In genomic region chr3:193882091-193882490, GRCh38 we compare ENCODE assay signal across 30 cellular contexts.
"Had no signal": no experiment of that assay in that cellular context is flagged by ENCODE, and none has a peak within 500 bp of the region (broad histone marks: within the 10 kb centered on the region; RNA-seq: fewer than 3 reads in every experiment).

No MANE protein-coding gene starts in this region.

- H3K36me3 Mint-ChIP-seq: activated naive CD8-positive, alpha-beta T cell treated with anti-CD3 and anti-CD28 coated beads for 36 hours had no signal

- H3K4me3 ChIP-seq: K562, SJCRH30, SK-N-MC had no signal

- H3K9me3 ChIP-seq: SJCRH30 had no signal

- H3K27me3 ChIP-seq: SJCRH30 had no signal

- ATAC-seq: activated CD8-positive, alpha-beta T cell treated with anti-CD3 and anti-CD28 coated beads for 36 hours; activated T-cell treated with anti-CD3 and anti-CD28 coated beads, Interleukin-2, amount 50 U/mL, for 72 hours; activated T-helper 17 cell treated with anti-CD3 and anti-CD28 coated beads, Interleukin-2, amount 50 U/mL, for 72 hours; K562 had no signal

- H3K9me3 Mint-ChIP-seq: activated CD4-positive, alpha-beta T cell treated with anti-CD3 and anti-CD28 coated beads, Interleukin-2, amount 10 ng/mL, durations not matched to agents 24 days and 14 days; activated CD8-positive, alpha-beta T cell treated with anti-CD3 and anti-CD28 coated beads for 36 hours; activated T-cell treated with anti-CD3 and anti-CD28 coated beads, Interleukin-2, amount 50 U/mL, for 72 hours; activated T-helper 17 cell treated with anti-CD3 and anti-CD28 coated beads, Interleukin-2, amount 50 U/mL, for 72 hours had no signal

- H3K36me3 ChIP-seq: brain microvascular endothelial cell, SJCRH30 had no signal

- H3K27me3 Mint-ChIP-seq: activated CD8-positive, alpha-beta T cell treated with anti-CD3 and anti-CD28 coated beads for 36 hours; activated naive CD8-positive, alpha-beta T cell treated with anti-CD3 and anti-CD28 coated beads for 36 hours had no signal

- H3K27ac Mint-ChIP-seq: activated CD4-positive, alpha-beta T cell treated with anti-CD3 and anti-CD28 coated beads, Interleukin-2, amount 10 ng/mL, durations not matched to agents 24 days and 14 days; activated CD8-positive, alpha-beta T cell treated with anti-CD3 and anti-CD28 coated beads for 36 hours; activated naive CD8-positive, alpha-beta T cell treated with anti-CD3 and anti-CD28 coated beads for 36 hours; activated T-cell treated with anti-CD3 and anti-CD28 coated beads, Interleukin-2, amount 50 U/mL, for 72 hours; activated T-helper 17 cell treated with anti-CD3 and anti-CD28 coated beads, Interleukin-2, amount 50 U/mL, for 72 hours had no signal

- H3K4me1 Mint-ChIP-seq: activated CD4-positive, alpha-beta T cell treated with anti-CD3 and anti-CD28 coated beads, Interleukin-2, amount 10 ng/mL, durations not matched to agents 24 days and 14 days; activated T-helper 17 cell treated with anti-CD3 and anti-CD28 coated beads, Interleukin-2, amount 50 U/mL, for 72 hours had no signal

- H3K4me3 Mint-ChIP-seq: activated CD4-positive, alpha-beta T cell treated with anti-CD3 and anti-CD28 coated beads, Interleukin-2, amount 10 ng/mL, durations not matched to agents 24 days and 14 days; activated CD8-positive, alpha-beta T cell treated with anti-CD3 and anti-CD28 coated beads for 36 hours; activated naive CD8-positive, alpha-beta T cell treated with anti-CD3 and anti-CD28 coated beads for 36 hours; activated T-cell treated with anti-CD3 and anti-CD28 coated beads, Interleukin-2, amount 50 U/mL, for 72 hours; activated T-helper 17 cell treated with anti-CD3 and anti-CD28 coated beads, Interleukin-2, amount 50 U/mL, for 72 hours had no signal

- H3K27ac ChIP-seq: brain microvascular endothelial cell, SJCRH30, SK-N-MC had no signal

- DNase-seq: activated CD4-positive, alpha-beta T cell treated with anti-CD3 and anti-CD28 coated beads, Interleukin-2, amount 10 ng/mL, durations not matched to agents 24 days and 14 days; activated CD4-positive, alpha-beta T cell treated with anti-CD3 and anti-CD28 coated beads, Interleukin-2, amount 50 U/mL, for 4 hours; activated CD8-positive, alpha-beta T cell treated with anti-CD3 and anti-CD28 coated beads for 36 hours; activated effector memory CD4-positive, alpha-beta T cell treated with anti-CD3 and anti-CD28 coated beads, Interleukin-2, amount 50 U/mL, for 16 hours; activated naive CD4-positive, alpha-beta T cell; activated naive CD4-positive, alpha-beta T cell treated with anti-CD3 and anti-CD28 coated beads, Interleukin-2, amount 50 U/mL, for 16 hours; activated naive CD8-positive, alpha-beta T cell treated with anti-CD3 and anti-CD28 coated beads for 36 hours; activated T-cell treated with anti-CD3 and anti-CD28 coated beads, Interleukin-2, amount 50 U/mL, for 1 hour; activated T-cell treated with anti-CD3 and anti-CD28 coated beads, Interleukin-2, amount 50 U/mL, for 72 hours; amniotic stem cell; aorta; brain microvascular endothelial cell; central memory CD4-positive, alpha-beta T cell; NCI-H1048; NCI-H1105 treated with DMSO at 0.1 percent for 48 hours; NCI-H1436; NCI-H1694 treated with DMSO at 0.1 percent for 48 hours; NCI-H2029 treated with DMSO at 0.1 percent for 48 hours; NCI-H2107; NCI-H2171; NCI-H510A; NCI-H526; NCI-H748 treated with DMSO at 0.1 percent for 48 hours; NK-92 treated with Interleukin-12 subunit alpha and Interleukin-12 subunit beta, amount 100 ng/mL, for 24 hours; SHP77; SJCRH30; T1000 had no signal
